In the genomic region with DNA sequence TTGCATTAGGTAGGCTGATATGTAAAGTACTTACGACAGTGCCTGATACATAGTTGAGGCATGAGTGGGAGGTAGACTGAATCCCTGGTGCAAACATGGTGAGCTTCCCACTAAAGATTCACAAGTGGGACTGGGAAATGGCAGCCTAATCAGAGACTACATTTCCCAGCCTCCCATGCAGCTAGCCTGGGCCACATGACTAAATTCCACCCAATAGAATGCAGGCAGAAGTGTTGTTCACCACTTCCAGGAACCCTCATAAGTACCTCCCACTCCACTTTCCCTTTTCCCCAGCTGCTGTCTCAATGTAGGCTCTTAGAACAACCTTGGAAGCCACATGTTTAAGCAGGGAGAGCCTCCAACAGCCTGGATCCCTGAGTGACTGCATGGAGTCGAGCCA, we compare ENCODE assay signal across 1 cellular context.
TF ChIP-seq lines count a peak whose summit lies in the region.

No MANE protein-coding gene starts in this region.

TF ChIP-seq in K562, 482 proteins besides CTCF, POLR2A, EP300 and RAD21 (continued from another document and continues in another):
- TF ChIP-seq, protein P1, sequence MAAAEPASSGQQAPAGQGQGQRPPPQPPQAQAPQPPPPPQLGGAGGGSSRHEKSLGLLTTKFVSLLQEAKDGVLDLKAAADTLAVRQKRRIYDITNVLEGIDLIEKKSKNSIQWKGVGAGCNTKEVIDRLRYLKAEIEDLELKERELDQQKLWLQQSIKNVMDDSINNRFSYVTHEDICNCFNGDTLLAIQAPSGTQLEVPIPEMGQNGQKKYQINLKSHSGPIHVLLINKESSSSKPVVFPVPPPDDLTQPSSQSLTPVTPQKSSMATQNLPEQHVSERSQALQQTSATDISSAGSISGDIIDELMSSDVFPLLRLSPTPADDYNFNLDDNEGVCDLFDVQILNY (CRISPR knock-in tag; IDR thresholded peaks at IDR 0.05), result no peak
- no peak for TF ChIP-seq KLF16 (IDR thresholded peaks at IDR 0.05)
- no peak for TF ChIP-seq SREBF1 (IDR thresholded peaks at IDR 0.05; ENCODE audit: borderline replicate concordance, low read depth, low read length)
- TF ChIP-seq KDM4B (IDR thresholded peaks at IDR 0.05; ENCODE audit: borderline replicate concordance in 2 of 2, low read depth in 1 of 2), result no peak
- TF ChIP-seq CBX8 (IDR thresholded peaks at IDR 0.05; ENCODE audit: borderline replicate concordance, extremely low read depth, low read depth, low read length, poor library complexity, severe bottlenecking), result no peak
- no peak for TF ChIP-seq KLF6 (CRISPR knock-in tag; IDR thresholded peaks at IDR 0.05; ENCODE audit: borderline replicate concordance)
- no peak for TF ChIP-seq SIN3B (IDR thresholded peaks at IDR 0.05; ENCODE audit: low read depth)
- TF ChIP-seq, protein P2, sequence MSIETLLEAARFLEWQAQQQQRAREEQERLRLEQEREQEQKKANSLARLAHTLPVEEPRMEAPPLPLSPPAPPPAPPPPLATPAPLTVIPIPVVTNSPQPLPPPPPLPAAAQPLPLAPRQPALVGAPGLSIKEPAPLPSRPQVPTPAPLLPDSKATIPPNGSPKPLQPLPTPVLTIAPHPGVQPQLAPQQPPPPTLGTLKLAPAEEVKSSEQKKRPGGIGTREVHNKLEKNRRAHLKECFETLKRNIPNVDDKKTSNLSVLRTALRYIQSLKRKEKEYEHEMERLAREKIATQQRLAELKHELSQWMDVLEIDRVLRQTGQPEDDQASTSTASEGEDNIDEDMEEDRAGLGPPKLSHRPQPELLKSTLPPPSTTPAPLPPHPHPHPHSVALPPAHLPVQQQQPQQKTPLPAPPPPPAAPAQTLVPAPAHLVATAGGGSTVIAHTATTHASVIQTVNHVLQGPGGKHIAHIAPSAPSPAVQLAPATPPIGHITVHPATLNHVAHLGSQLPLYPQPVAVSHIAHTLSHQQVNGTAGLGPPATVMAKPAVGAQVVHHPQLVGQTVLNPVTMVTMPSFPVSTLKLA (conservative IDR thresholded peaks at IDR 0.05), result peak in 1 of 2 experiments; percentile 18; a peak in 1 of 4 replicates
- TF ChIP-seq, protein P3, sequence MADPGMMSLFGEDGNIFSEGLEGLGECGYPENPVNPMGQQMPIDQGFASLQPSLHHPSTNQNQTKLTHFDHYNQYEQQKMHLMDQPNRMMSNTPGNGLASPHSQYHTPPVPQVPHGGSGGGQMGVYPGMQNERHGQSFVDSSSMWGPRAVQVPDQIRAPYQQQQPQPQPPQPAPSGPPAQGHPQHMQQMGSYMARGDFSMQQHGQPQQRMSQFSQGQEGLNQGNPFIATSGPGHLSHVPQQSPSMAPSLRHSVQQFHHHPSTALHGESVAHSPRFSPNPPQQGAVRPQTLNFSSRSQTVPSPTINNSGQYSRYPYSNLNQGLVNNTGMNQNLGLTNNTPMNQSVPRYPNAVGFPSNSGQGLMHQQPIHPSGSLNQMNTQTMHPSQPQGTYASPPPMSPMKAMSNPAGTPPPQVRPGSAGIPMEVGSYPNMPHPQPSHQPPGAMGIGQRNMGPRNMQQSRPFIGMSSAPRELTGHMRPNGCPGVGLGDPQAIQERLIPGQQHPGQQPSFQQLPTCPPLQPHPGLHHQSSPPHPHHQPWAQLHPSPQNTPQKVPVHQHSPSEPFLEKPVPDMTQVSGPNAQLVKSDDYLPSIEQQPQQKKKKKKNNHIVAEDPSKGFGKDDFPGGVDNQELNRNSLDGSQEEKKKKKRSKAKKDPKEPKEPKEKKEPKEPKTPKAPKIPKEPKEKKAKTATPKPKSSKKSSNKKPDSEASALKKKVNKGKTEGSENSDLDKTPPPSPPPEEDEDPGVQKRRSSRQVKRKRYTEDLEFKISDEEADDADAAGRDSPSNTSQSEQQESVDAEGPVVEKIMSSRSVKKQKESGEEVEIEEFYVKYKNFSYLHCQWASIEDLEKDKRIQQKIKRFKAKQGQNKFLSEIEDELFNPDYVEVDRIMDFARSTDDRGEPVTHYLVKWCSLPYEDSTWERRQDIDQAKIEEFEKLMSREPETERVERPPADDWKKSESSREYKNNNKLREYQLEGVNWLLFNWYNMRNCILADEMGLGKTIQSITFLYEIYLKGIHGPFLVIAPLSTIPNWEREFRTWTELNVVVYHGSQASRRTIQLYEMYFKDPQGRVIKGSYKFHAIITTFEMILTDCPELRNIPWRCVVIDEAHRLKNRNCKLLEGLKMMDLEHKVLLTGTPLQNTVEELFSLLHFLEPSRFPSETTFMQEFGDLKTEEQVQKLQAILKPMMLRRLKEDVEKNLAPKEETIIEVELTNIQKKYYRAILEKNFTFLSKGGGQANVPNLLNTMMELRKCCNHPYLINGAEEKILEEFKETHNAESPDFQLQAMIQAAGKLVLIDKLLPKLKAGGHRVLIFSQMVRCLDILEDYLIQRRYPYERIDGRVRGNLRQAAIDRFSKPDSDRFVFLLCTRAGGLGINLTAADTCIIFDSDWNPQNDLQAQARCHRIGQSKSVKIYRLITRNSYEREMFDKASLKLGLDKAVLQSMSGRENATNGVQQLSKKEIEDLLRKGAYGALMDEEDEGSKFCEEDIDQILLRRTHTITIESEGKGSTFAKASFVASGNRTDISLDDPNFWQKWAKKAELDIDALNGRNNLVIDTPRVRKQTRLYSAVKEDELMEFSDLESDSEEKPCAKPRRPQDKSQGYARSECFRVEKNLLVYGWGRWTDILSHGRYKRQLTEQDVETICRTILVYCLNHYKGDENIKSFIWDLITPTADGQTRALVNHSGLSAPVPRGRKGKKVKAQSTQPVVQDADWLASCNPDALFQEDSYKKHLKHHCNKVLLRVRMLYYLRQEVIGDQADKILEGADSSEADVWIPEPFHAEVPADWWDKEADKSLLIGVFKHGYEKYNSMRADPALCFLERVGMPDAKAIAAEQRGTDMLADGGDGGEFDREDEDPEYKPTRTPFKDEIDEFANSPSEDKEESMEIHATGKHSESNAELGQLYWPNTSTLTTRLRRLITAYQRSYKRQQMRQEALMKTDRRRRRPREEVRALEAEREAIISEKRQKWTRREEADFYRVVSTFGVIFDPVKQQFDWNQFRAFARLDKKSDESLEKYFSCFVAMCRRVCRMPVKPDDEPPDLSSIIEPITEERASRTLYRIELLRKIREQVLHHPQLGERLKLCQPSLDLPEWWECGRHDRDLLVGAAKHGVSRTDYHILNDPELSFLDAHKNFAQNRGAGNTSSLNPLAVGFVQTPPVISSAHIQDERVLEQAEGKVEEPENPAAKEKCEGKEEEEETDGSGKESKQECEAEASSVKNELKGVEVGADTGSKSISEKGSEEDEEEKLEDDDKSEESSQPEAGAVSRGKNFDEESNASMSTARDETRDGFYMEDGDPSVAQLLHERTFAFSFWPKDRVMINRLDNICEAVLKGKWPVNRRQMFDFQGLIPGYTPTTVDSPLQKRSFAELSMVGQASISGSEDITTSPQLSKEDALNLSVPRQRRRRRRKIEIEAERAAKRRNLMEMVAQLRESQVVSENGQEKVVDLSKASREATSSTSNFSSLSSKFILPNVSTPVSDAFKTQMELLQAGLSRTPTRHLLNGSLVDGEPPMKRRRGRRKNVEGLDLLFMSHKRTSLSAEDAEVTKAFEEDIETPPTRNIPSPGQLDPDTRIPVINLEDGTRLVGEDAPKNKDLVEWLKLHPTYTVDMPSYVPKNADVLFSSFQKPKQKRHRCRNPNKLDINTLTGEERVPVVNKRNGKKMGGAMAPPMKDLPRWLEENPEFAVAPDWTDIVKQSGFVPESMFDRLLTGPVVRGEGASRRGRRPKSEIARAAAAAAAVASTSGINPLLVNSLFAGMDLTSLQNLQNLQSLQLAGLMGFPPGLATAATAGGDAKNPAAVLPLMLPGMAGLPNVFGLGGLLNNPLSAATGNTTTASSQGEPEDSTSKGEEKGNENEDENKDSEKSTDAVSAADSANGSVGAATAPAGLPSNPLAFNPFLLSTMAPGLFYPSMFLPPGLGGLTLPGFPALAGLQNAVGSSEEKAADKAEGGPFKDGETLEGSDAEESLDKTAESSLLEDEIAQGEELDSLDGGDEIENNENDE (IDR thresholded peaks at IDR 0.05; ENCODE audit: low read depth, low read length), result no peak
- TF ChIP-seq STAT5A (IDR thresholded peaks at IDR 0.05; ENCODE audit: borderline replicate concordance, low read length), result peak; percentile 68
- TF ChIP-seq YY1 (IDR thresholded peaks at IDR 0.05; ENCODE audit: borderline replicate concordance in 1 of 3, control insufficient read depth in 1 of 3, extremely low read depth in 1 of 3, insufficient read depth in 3 of 3, insufficient read length in 1 of 3, insufficient replicate concordance in 2 of 3, low read depth in 1 of 3, low read length in 2 of 3), result peak; percentile 66 to 94 (median 84)
- TF ChIP-seq COPS2 (conservative IDR thresholded peaks at IDR 0.05), result no peak
- no peak for TF ChIP-seq NFE2 (IDR thresholded peaks at IDR 0.05; ENCODE audit: low read depth)
- TF ChIP-seq CBX3 (IDR thresholded peaks at IDR 0.05; ENCODE audit: borderline replicate concordance in 1 of 2, low read length in 2 of 2), result peak in 1 of 2 experiments; percentile 33; a peak in 1 of 3 replicates
- TF ChIP-seq, protein P4, sequence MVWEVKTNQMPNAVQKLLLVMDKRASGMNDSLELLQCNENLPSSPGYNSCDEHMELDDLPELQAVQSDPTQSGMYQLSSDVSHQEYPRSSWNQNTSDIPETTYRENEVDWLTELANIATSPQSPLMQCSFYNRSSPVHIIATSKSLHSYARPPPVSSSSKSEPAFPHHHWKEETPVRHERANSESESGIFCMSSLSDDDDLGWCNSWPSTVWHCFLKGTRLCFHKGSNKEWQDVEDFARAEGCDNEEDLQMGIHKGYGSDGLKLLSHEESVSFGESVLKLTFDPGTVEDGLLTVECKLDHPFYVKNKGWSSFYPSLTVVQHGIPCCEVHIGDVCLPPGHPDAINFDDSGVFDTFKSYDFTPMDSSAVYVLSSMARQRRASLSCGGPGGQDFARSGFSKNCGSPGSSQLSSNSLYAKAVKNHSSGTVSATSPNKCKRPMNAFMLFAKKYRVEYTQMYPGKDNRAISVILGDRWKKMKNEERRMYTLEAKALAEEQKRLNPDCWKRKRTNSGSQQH (CRISPR knock-in tag; IDR thresholded peaks at IDR 0.05), result no peak
- no peak for TF ChIP-seq ZNF3 (CRISPR knock-in tag; IDR thresholded peaks at IDR 0.05)
- 0 out of 2 replicates have a peak, but pooled peaks have one; percentile 26 for TF ChIP-seq RNF2 (IDR thresholded peaks at IDR 0.05)
- no peak for TF ChIP-seq PTRF (tag; IDR thresholded peaks at IDR 0.05)
- peak; percentile 65; the same call in 1 of the 2 replicates for TF ChIP-seq MBD2 (IDR thresholded peaks at IDR 0.05; ENCODE audit: borderline replicate concordance, low read depth)
- TF ChIP-seq, protein P5, sequence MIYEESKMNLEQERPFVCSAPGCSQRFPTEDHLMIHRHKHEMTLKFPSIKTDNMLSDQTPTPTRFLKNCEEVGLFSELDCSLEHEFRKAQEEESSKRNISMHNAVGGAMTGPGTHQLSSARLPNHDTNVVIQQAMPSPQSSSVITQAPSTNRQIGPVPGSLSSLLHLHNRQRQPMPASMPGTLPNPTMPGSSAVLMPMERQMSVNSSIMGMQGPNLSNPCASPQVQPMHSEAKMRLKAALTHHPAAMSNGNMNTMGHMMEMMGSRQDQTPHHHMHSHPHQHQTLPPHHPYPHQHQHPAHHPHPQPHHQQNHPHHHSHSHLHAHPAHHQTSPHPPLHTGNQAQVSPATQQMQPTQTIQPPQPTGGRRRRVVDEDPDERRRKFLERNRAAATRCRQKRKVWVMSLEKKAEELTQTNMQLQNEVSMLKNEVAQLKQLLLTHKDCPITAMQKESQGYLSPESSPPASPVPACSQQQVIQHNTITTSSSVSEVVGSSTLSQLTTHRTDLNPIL (CRISPR knock-in tag; IDR thresholded peaks at IDR 0.05), result no peak
- TF ChIP-seq RBM39 (optimal IDR thresholded peaks at IDR 0.05; ENCODE audit: low read depth, low read length), result no peak
- TF ChIP-seq NR2C1 (IDR thresholded peaks at IDR 0.05), result no peak
- no peak for TF ChIP-seq NR2C1 (tag; IDR thresholded peaks at IDR 0.05)
- TF ChIP-seq NR3C1 (CRISPR knock-in tag; IDR thresholded peaks at IDR 0.05), result no peak
- TF ChIP-seq, protein P6, sequence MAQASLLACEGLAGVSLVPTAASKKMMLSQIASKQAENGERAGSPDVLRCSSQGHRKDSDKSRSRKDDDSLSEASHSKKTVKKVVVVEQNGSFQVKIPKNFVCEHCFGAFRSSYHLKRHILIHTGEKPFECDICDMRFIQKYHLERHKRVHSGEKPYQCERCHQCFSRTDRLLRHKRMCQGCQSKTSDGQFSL (CRISPR knock-in tag; IDR thresholded peaks at IDR 0.05), result no peak
- TF ChIP-seq, protein P6 (tag; IDR thresholded peaks at IDR 0.05), result no peak
- TF ChIP-seq MYBL2 (IDR thresholded peaks at IDR 0.05; ENCODE audit: low read depth), result no peak
- no peak for TF ChIP-seq MYBL2 (CRISPR knock-in tag; IDR thresholded peaks at IDR 0.05; ENCODE audit: borderline replicate concordance)
- no peak for TF ChIP-seq TAF1 (IDR thresholded peaks at IDR 0.05; ENCODE audit: control insufficient read depth, extremely low read depth, insufficient read depth, low read length, severe bottlenecking)
- peak; percentile 46; the same call in 1 of the 2 replicates for TF ChIP-seq ELF1 (tag; IDR thresholded peaks at IDR 0.05)
- TF ChIP-seq L3MBTL2 (IDR thresholded peaks at IDR 0.05), result 0 out of 2 replicates have a peak, but pooled peaks have one; percentile 24
- 0 out of 2 replicates have a peak, but pooled peaks have one; percentile 20 for TF ChIP-seq CBFB (CRISPR knock-in tag; IDR thresholded peaks at IDR 0.05)
- TF ChIP-seq, protein P7, sequence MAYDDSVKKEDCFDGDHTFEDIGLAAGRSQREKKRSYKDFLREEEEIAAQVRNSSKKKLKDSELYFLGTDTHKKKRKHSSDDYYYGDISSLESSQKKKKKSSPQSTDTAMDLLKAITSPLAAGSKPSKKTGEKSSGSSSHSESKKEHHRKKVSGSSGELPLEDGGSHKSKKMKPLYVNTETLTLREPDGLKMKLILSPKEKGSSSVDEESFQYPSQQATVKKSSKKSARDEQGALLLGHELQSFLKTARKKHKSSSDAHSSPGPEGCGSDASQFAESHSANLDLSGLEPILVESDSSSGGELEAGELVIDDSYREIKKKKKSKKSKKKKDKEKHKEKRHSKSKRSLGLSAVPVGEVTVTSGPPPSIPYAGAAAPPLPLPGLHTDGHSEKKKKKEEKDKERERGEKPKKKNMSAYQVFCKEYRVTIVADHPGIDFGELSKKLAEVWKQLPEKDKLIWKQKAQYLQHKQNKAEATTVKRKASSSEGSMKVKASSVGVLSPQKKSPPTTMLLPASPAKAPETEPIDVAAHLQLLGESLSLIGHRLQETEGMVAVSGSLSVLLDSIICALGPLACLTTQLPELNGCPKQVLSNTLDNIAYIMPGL (CRISPR knock-in tag; IDR thresholded peaks at IDR 0.05), result no peak
- peak; percentile 41; the same call in 1 of the 2 replicates for TF ChIP-seq FOSL1 (tag; conservative IDR thresholded peaks at IDR 0.05)
- TF ChIP-seq ARID2 (IDR thresholded peaks at IDR 0.05), result no peak
- no peak for TF ChIP-seq NFE2L1 (tag; IDR thresholded peaks at IDR 0.05; ENCODE audit: borderline replicate concordance, low read depth)
